2 cellular contexts compared by ENCODE assay signal in the genomic region with DNA sequence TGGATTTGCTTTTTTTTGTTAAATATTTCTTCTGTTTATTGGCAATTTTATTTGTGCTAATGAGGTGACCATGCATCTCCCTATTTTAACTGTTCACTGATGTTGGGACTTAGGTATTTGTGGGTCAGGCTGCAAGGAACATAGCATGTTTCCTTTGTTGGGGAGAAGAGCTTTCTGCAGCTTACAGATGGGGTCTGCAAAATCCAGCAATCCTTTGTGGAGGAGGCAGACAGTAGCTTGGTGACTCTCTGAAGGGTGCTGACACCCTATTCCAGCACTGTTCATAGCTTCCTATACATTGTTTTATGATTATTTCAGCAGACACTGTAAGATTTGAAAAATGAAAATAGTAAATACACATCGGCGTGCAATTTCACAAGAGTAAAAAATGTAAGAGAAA.
TF ChIP-seq lines count a peak whose summit lies in the region.

No MANE protein-coding gene starts in this region.

TF ChIP-seq in HCT116, 20 proteins besides CTCF, POLR2A, EP300 and RAD21:
- TF ChIP-seq SIN3A (IDR thresholded peaks at IDR 0.05; ENCODE audit: low read depth) = no peak
- TF ChIP-seq EZH2 (IDR thresholded peaks at IDR 0.05) = no peak
- TF ChIP-seq SP1 (IDR thresholded peaks at IDR 0.05; ENCODE audit: low read depth) = no peak
- TF ChIP-seq YY1 (IDR thresholded peaks at IDR 0.05; ENCODE audit: extremely low read depth, insufficient replicate concordance, low read depth, low read length) = no peak
- TF ChIP-seq JUND (IDR thresholded peaks at IDR 0.05) = no peak
- TF ChIP-seq CEBPB (IDR thresholded peaks at IDR 0.05; ENCODE audit: low read depth) = no peak
- TF ChIP-seq, protein P1, sequence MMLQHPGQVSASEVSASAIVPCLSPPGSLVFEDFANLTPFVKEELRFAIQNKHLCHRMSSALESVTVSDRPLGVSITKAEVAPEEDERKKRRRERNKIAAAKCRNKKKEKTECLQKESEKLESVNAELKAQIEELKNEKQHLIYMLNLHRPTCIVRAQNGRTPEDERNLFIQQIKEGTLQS (IDR thresholded peaks at IDR 0.05) = no peak
- no peak for TF ChIP-seq ZFX (IDR thresholded peaks at IDR 0.05)
- no peak for TF ChIP-seq EZH2phosphoT487 (IDR thresholded peaks at IDR 0.05; ENCODE audit: borderline replicate concordance)
- TF ChIP-seq TCF7L2 (IDR thresholded peaks at IDR 0.05; ENCODE audit: borderline replicate concordance, extremely low read depth, insufficient read depth, insufficient read length) = no peak
- no peak for TF ChIP-seq ZNF274 (IDR thresholded peaks at IDR 0.05; ENCODE audit: low read depth, low read length)
- no peak for TF ChIP-seq SRF (IDR thresholded peaks at IDR 0.05; ENCODE audit: low read depth)
- TF ChIP-seq, protein P2, sequence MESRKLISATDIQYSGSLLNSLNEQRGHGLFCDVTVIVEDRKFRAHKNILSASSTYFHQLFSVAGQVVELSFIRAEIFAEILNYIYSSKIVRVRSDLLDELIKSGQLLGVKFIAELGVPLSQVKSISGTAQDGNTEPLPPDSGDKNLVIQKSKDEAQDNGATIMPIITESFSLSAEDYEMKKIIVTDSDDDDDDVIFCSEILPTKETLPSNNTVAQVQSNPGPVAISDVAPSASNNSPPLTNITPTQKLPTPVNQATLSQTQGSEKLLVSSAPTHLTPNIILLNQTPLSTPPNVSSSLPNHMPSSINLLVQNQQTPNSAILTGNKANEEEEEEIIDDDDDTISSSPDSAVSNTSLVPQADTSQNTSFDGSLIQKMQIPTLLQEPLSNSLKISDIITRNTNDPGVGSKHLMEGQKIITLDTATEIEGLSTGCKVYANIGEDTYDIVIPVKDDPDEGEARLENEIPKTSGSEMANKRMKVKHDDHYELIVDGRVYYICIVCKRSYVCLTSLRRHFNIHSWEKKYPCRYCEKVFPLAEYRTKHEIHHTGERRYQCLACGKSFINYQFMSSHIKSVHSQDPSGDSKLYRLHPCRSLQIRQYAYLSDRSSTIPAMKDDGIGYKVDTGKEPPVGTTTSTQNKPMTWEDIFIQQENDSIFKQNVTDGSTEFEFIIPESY (IDR thresholded peaks at IDR 0.05; ENCODE audit: extremely low read depth, insufficient replicate concordance, low read length) = no peak

TF ChIP-seq in WTC11, 78 proteins besides CTCF, POLR2A, EP300 and RAD21 (continues in another document):
- TF ChIP-seq, protein P3, sequence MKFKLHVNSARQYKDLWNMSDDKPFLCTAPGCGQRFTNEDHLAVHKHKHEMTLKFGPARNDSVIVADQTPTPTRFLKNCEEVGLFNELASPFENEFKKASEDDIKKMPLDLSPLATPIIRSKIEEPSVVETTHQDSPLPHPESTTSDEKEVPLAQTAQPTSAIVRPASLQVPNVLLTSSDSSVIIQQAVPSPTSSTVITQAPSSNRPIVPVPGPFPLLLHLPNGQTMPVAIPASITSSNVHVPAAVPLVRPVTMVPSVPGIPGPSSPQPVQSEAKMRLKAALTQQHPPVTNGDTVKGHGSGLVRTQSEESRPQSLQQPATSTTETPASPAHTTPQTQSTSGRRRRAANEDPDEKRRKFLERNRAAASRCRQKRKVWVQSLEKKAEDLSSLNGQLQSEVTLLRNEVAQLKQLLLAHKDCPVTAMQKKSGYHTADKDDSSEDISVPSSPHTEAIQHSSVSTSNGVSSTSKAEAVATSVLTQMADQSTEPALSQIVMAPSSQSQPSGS (CRISPR knock-in tag; IDR thresholded peaks at IDR 0.05; ENCODE audit: borderline replicate concordance, low read depth) = no peak
- no peak for TF ChIP-seq JUN (CRISPR knock-in tag; IDR thresholded peaks at IDR 0.05)
- TF ChIP-seq ZNF219 (CRISPR knock-in tag; IDR thresholded peaks at IDR 0.05; ENCODE audit: borderline replicate concordance) = no peak
- TF ChIP-seq, protein P4, sequence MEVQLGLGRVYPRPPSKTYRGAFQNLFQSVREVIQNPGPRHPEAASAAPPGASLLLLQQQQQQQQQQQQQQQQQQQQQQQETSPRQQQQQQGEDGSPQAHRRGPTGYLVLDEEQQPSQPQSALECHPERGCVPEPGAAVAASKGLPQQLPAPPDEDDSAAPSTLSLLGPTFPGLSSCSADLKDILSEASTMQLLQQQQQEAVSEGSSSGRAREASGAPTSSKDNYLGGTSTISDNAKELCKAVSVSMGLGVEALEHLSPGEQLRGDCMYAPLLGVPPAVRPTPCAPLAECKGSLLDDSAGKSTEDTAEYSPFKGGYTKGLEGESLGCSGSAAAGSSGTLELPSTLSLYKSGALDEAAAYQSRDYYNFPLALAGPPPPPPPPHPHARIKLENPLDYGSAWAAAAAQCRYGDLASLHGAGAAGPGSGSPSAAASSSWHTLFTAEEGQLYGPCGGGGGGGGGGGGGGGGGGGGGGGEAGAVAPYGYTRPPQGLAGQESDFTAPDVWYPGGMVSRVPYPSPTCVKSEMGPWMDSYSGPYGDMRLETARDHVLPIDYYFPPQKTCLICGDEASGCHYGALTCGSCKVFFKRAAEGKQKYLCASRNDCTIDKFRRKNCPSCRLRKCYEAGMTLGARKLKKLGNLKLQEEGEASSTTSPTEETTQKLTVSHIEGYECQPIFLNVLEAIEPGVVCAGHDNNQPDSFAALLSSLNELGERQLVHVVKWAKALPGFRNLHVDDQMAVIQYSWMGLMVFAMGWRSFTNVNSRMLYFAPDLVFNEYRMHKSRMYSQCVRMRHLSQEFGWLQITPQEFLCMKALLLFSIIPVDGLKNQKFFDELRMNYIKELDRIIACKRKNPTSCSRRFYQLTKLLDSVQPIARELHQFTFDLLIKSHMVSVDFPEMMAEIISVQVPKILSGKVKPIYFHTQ (CRISPR knock-in tag; IDR thresholded peaks at IDR 0.05) = no peak
- TF ChIP-seq, protein P5, sequence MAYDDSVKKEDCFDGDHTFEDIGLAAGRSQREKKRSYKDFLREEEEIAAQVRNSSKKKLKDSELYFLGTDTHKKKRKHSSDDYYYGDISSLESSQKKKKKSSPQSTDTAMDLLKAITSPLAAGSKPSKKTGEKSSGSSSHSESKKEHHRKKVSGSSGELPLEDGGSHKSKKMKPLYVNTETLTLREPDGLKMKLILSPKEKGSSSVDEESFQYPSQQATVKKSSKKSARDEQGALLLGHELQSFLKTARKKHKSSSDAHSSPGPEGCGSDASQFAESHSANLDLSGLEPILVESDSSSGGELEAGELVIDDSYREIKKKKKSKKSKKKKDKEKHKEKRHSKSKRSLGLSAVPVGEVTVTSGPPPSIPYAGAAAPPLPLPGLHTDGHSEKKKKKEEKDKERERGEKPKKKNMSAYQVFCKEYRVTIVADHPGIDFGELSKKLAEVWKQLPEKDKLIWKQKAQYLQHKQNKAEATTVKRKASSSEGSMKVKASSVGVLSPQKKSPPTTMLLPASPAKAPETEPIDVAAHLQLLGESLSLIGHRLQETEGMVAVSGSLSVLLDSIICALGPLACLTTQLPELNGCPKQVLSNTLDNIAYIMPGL (CRISPR knock-in tag; IDR thresholded peaks at IDR 0.05) = no peak
- TF ChIP-seq, protein P6, sequence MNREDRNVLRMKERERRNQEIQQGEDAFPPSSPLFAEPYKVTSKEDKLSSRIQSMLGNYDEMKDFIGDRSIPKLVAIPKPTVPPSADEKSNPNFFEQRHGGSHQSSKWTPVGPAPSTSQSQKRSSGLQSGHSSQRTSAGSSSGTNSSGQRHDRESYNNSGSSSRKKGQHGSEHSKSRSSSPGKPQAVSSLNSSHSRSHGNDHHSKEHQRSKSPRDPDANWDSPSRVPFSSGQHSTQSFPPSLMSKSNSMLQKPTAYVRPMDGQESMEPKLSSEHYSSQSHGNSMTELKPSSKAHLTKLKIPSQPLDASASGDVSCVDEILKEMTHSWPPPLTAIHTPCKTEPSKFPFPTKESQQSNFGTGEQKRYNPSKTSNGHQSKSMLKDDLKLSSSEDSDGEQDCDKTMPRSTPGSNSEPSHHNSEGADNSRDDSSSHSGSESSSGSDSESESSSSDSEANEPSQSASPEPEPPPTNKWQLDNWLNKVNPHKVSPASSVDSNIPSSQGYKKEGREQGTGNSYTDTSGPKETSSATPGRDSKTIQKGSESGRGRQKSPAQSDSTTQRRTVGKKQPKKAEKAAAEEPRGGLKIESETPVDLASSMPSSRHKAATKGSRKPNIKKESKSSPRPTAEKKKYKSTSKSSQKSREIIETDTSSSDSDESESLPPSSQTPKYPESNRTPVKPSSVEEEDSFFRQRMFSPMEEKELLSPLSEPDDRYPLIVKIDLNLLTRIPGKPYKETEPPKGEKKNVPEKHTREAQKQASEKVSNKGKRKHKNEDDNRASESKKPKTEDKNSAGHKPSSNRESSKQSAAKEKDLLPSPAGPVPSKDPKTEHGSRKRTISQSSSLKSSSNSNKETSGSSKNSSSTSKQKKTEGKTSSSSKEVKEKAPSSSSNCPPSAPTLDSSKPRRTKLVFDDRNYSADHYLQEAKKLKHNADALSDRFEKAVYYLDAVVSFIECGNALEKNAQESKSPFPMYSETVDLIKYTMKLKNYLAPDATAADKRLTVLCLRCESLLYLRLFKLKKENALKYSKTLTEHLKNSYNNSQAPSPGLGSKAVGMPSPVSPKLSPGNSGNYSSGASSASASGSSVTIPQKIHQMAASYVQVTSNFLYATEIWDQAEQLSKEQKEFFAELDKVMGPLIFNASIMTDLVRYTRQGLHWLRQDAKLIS (CRISPR knock-in tag; IDR thresholded peaks at IDR 0.05; ENCODE audit: borderline replicate concordance) = no peak
- TF ChIP-seq, protein P7, sequence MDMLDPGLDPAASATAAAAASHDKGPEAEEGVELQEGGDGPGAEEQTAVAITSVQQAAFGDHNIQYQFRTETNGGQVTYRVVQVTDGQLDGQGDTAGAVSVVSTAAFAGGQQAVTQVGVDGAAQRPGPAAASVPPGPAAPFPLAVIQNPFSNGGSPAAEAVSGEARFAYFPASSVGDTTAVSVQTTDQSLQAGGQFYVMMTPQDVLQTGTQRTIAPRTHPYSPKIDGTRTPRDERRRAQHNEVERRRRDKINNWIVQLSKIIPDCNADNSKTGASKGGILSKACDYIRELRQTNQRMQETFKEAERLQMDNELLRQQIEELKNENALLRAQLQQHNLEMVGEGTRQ (CRISPR knock-in tag; IDR thresholded peaks at IDR 0.05) = no peak
- TF ChIP-seq, protein P8, sequence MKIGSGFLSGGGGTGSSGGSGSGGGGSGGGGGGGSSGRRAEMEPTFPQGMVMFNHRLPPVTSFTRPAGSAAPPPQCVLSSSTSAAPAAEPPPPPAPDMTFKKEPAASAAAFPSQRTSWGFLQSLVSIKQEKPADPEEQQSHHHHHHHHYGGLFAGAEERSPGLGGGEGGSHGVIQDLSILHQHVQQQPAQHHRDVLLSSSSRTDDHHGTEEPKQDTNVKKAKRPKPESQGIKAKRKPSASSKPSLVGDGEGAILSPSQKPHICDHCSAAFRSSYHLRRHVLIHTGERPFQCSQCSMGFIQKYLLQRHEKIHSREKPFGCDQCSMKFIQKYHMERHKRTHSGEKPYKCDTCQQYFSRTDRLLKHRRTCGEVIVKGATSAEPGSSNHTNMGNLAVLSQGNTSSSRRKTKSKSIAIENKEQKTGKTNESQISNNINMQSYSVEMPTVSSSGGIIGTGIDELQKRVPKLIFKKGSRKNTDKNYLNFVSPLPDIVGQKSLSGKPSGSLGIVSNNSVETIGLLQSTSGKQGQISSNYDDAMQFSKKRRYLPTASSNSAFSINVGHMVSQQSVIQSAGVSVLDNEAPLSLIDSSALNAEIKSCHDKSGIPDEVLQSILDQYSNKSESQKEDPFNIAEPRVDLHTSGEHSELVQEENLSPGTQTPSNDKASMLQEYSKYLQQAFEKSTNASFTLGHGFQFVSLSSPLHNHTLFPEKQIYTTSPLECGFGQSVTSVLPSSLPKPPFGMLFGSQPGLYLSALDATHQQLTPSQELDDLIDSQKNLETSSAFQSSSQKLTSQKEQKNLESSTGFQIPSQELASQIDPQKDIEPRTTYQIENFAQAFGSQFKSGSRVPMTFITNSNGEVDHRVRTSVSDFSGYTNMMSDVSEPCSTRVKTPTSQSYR (CRISPR knock-in tag; IDR thresholded peaks at IDR 0.05) = no peak
- TF ChIP-seq TP53 (CRISPR knock-in tag; IDR thresholded peaks at IDR 0.05) = no peak
- TF ChIP-seq, protein P9, sequence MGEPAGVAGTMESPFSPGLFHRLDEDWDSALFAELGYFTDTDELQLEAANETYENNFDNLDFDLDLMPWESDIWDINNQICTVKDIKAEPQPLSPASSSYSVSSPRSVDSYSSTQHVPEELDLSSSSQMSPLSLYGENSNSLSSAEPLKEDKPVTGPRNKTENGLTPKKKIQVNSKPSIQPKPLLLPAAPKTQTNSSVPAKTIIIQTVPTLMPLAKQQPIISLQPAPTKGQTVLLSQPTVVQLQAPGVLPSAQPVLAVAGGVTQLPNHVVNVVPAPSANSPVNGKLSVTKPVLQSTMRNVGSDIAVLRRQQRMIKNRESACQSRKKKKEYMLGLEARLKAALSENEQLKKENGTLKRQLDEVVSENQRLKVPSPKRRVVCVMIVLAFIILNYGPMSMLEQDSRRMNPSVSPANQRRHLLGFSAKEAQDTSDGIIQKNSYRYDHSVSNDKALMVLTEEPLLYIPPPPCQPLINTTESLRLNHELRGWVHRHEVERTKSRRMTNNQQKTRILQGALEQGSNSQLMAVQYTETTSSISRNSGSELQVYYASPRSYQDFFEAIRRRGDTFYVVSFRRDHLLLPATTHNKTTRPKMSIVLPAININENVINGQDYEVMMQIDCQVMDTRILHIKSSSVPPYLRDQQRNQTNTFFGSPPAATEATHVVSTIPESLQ (CRISPR knock-in tag; IDR thresholded peaks at IDR 0.05) = no peak
- no peak for TF ChIP-seq TCF7 (CRISPR knock-in tag; IDR thresholded peaks at IDR 0.05; ENCODE audit: low read depth)
- TF ChIP-seq GTF2I (CRISPR knock-in tag; conservative IDR thresholded peaks at IDR 0.05) = no peak
- TF ChIP-seq FOXJ3 (CRISPR knock-in tag; IDR thresholded peaks at IDR 0.05; ENCODE audit: borderline replicate concordance) = no peak
- TF ChIP-seq, protein P10, sequence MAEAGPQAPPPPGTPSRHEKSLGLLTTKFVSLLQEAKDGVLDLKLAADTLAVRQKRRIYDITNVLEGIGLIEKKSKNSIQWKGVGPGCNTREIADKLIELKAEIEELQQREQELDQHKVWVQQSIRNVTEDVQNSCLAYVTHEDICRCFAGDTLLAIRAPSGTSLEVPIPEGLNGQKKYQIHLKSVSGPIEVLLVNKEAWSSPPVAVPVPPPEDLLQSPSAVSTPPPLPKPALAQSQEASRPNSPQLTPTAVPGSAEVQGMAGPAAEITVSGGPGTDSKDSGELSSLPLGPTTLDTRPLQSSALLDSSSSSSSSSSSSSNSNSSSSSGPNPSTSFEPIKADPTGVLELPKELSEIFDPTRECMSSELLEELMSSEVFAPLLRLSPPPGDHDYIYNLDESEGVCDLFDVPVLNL (CRISPR knock-in tag; IDR thresholded peaks at IDR 0.05; ENCODE audit: borderline replicate concordance, low read depth) = no peak
- no peak for TF ChIP-seq CREM (CRISPR knock-in tag; IDR thresholded peaks at IDR 0.05)
